ENCODE assay signal across 15 cellular contexts in the genomic region with DNA sequence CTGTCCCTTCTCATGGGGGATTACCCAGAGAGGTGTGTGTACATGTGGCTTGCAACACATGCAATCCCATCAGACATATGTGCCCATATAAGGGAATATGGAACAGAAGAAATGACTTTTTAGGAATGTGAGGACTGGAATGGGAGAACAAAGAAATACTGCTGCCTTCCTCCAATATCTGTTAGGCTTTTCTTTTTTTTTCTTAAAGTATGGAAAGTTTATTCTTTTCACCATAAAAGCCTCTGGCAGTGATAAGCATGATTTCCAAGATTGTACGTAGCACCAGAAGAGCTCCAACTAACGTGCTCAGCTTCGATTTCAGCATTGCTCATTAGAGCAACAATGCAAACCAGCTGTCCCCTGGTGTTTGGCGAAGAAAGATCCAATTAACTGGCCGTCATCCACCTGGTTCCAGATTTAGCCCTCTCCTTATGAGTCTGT.
DNase-seq lines count a peak whose midpoint lies in the region; ATAC-seq and TF ChIP-seq lines count a peak whose summit lies in the region.
"Had no signal": no experiment of that assay in that cellular context is flagged by ENCODE, and none has a peak within 500 bp of the region (broad histone marks: within the 10 kb centered on the region; RNA-seq: fewer than 3 reads in every experiment).

No MANE protein-coding gene starts in this region.

- no peak overlapping the region for H3K27ac ChIP-seq in fibroblast of lung (ENCODE audit: insufficient read depth, low read length)
- H3K27ac ChIP-seq: KMS-11 had no signal

- no peak overlapping the region for H3K4me3 ChIP-seq in fibroblast of lung (replicated peaks in 1 of 4; ENCODE audit: control extremely low read depth in 1 of 4, insufficient read depth in 1 of 4, low read depth in 3 of 4, low read length in 4 of 4)

- no peak overlapping the region for H3K9ac ChIP-seq in fibroblast of lung (ENCODE audit: insufficient read depth, low read length)
- H3K9ac ChIP-seq: KMS-11 had no signal

- no peak for TF ChIP-seq CTCF in fibroblast of lung (conservative IDR thresholded peaks at IDR 0.05 in 1 of 2, IDR thresholded peaks at IDR 0.05 in 1 of 2; ENCODE audit: low read depth in 1 of 2, low read length in 2 of 2)

- no peaks in the 10 kb centered on the region for H3K9me3 ChIP-seq in fibroblast of lung (ENCODE audit: control insufficient read depth, insufficient read depth, low read depth, low read length)

- intact Hi-C loops in left ventricle myocardium superior (cut with micrococcal nuclease) (no loop called here), cardiac septum (cut with DNase I) (no loop called here)

- no peaks in the 10 kb centered on the region for H4K20me1 ChIP-seq in fibroblast of lung (ENCODE audit: control insufficient read depth, extremely low read depth, insufficient read depth, low read length)

- no peak overlapping the region for H3K4me2 ChIP-seq in fibroblast of lung (ENCODE audit: extremely low read depth, insufficient read depth, low read length)
- H3K4me2 ChIP-seq: KMS-11 had no signal

- no peaks in the 10 kb centered on the region for H3K79me2 ChIP-seq in fibroblast of lung (ENCODE audit: control insufficient read depth, insufficient read depth, low read length)

- H3K4me1 ChIP-seq in fibroblast of lung (ENCODE audit: control insufficient read depth, extremely low read depth, insufficient read depth, low read length): no peaks in the 10 kb centered on the region

- no peaks in the 10 kb centered on the region for H3K27me3 ChIP-seq in fibroblast of lung (ENCODE audit: control insufficient read depth, insufficient read depth, low read length)

- DNase-seq in left ventricle myocardium superior: no peak
- no peak for DNase-seq in cardiac septum (ENCODE audit: low spot score)
- DNase-seq in NCI-H774 (lab: John Stamatoyannopoulos, UW): peak; percentile 36
- peak; percentile 51 to 85 for DNase-seq in fibroblast of lung (ENCODE audit: low read depth in 2 of 2)
- DNase-seq in NCI-H2227 treated with DMSO at 0.1 percent for 48 hours (lab: John Stamatoyannopoulos, UW): no peak
- DNase-seq in activated gamma-delta T cell (lab: John Stamatoyannopoulos, UW): no peak
- DNase-seq in DMS114 treated with DMSO at 0.1 percent for 48 hours (lab: John Stamatoyannopoulos, UW; ENCODE audit: unreplicated experiment): no peak
- DNase-seq: ACHN; activated CD8-positive, alpha-beta memory T cell treated with anti-CD3 and anti-CD28 coated beads, Interleukin-2, amount 10 ng/mL, durations not matched to agents 7 days and 5 days; left colon; NCI-H510A treated with DMSO at 0.1 percent for 48 hours; SIG-M5; stimulated activated CD4-positive, alpha-beta T cell treated with anti-CD3 and anti-CD28 coated beads, Interleukin-15, amount 100 ng/mL, for 24 hours had no signal

- peak; percentile 47 for ATAC-seq in left ventricle myocardium superior
- ATAC-seq in GM19035 (IDR thresholded peaks at IDR 0.05; ENCODE audit: unreplicated experiment): no peak
- ATAC-seq: activated CD8-positive, alpha-beta memory T cell treated with anti-CD3 and anti-CD28 coated beads, Interleukin-2, amount 10 ng/mL, durations not matched to agents 7 days and 5 days; left colon had no signal

- H2AFZ ChIP-seq in fibroblast of lung (ENCODE audit: low read length): no peak overlapping the region

- H3K36me3 ChIP-seq in fibroblast of lung (ENCODE audit: control insufficient read depth, insufficient read depth, low read length): no peaks in the 10 kb centered on the region

Comparison
In these comparisons a context has a peak if more than half of its experiments do, and no peak if none do; other contexts are left out.
1. DNase-seq: peak in NCI-H774 (single experiment) and fibroblast of lung (2 of 2); none in left ventricle myocardium superior (single experiment), cardiac septum (single experiment), NCI-H2227 treated with DMSO at 0.1 percent for 48 hours (single experiment), activated gamma-delta T cell (single experiment) and DMS114 treated with DMSO at 0.1 percent for 48 hours (single experiment).